Comparison of ENCODE assay signal across 19 cellular contexts in the genomic region with DNA sequence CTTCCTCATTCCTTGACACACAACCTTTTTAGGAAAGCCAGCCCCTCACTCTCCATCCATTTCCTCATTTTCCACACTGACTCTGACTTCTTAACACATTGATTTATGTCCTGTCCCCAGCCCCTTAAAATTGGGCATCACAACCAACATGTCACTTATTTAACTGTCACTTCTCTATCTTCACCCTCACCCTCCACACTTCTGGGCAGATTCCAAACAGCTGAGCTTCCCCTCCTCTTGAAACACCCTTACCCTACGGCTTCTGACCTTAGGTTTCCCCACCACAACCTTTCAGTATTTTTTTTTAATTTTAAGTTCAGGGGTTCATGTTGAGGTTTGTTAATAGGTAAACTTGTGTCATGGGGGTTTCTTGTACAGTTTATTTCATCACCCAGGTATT.
"Had no signal": no experiment of that assay in that cellular context is flagged by ENCODE, and none has a peak within 500 bp of the region (broad histone marks: within the 10 kb centered on the region; RNA-seq: fewer than 3 reads in every experiment).

No MANE protein-coding gene starts in this region.

- H3K4me3 ChIP-seq: gastrocnemius medialis, lung, spleen, tibial artery had no signal

- ATAC-seq: activated CD8-positive, alpha-beta T cell treated with anti-CD3 and anti-CD28 coated beads for 36 hours; activated naive CD8-positive, alpha-beta T cell treated with anti-CD3 and anti-CD28 coated beads, Interleukin-2, amount 50 U/mL, for 24 hours; activated T-cell treated with anti-CD3 and anti-CD28 coated beads, Interleukin-2, amount 50 U/mL, for 4 hours; gastrocnemius medialis had no signal

- H3K4me1 ChIP-seq: gastrocnemius medialis, spleen, tibial artery had no signal

- H3K36me3 Mint-ChIP-seq: activated naive CD4-positive, alpha-beta T cell treated with anti-CD3 and anti-CD28 coated beads, Interleukin-2, amount 10 ng/mL, durations not matched to agents 7 days and 5 days; mesothelial cell of epicardium had no signal

- H3K9me3 ChIP-seq: gastrocnemius medialis, tibial artery had no signal

- H3K27ac Mint-ChIP-seq: activated CD8-positive, alpha-beta T cell treated with anti-CD3 and anti-CD28 coated beads for 36 hours; activated naive CD4-positive, alpha-beta T cell treated with anti-CD3 and anti-CD28 coated beads, Interleukin-2, amount 10 ng/mL, durations not matched to agents 7 days and 5 days; activated naive CD8-positive, alpha-beta T cell treated with anti-CD3 and anti-CD28 coated beads, Interleukin-2, amount 50 U/mL, for 24 hours; mesothelial cell of epicardium had no signal

- H3K4me1 Mint-ChIP-seq: activated naive CD4-positive, alpha-beta T cell treated with anti-CD3 and anti-CD28 coated beads, Interleukin-2, amount 10 ng/mL, durations not matched to agents 7 days and 5 days; activated naive CD8-positive, alpha-beta T cell treated with anti-CD3 and anti-CD28 coated beads, Interleukin-2, amount 50 U/mL, for 24 hours; mesothelial cell of epicardium had no signal

- H3K36me3 ChIP-seq: gastrocnemius medialis, spleen, tibial artery had no signal

- H3K27me3 ChIP-seq: gastrocnemius medialis, spleen, tibial artery had no signal

- H3K27me3 Mint-ChIP-seq: activated CD8-positive, alpha-beta T cell treated with anti-CD3 and anti-CD28 coated beads for 36 hours; activated naive CD4-positive, alpha-beta T cell treated with anti-CD3 and anti-CD28 coated beads, Interleukin-2, amount 10 ng/mL, durations not matched to agents 7 days and 5 days; activated naive CD8-positive, alpha-beta T cell treated with anti-CD3 and anti-CD28 coated beads, Interleukin-2, amount 50 U/mL, for 24 hours had no signal

- DNase-seq: activated CD4-positive, alpha-beta T cell treated with anti-CD3 and anti-CD28 coated beads for 48 hours; activated CD4-positive, CD25-positive, alpha-beta regulatory T cell; activated CD8-positive, alpha-beta T cell treated with anti-CD3 and anti-CD28 coated beads for 36 hours; activated effector memory CD4-positive, alpha-beta T cell treated with Interleukin-2 at 50 U/mL for 16 hours; activated naive CD4-positive, alpha-beta T cell treated with anti-CD3 and anti-CD28 coated beads, Interleukin-2, amount 10 ng/mL, durations not matched to agents 7 days and 5 days; activated naive CD8-positive, alpha-beta T cell treated with anti-CD3 and anti-CD28 coated beads, Interleukin-2, amount 50 U/mL, for 24 hours; activated T-cell treated with anti-CD3 and anti-CD28 coated beads, Interleukin-2, amount 50 U/mL, for 4 hours; cerebellar nuclear complex; effector CD4-positive, alpha-beta T cell; gastrocnemius medialis; head of caudate nucleus; occipital lobe; posterior cingulate gyrus; spleen; stimulated activated CD4-positive, alpha-beta T cell treated with anti-CD3 and anti-CD28 coated beads, Interleukin-4, amount 100 ng/mL, for 4 hours; stimulated activated naive CD4-positive, alpha-beta T cell; tibial artery had no signal

- H3K27ac ChIP-seq: gastrocnemius medialis, spleen, tibial artery had no signal

- H3K4me3 Mint-ChIP-seq: activated CD8-positive, alpha-beta T cell treated with anti-CD3 and anti-CD28 coated beads for 36 hours; activated naive CD4-positive, alpha-beta T cell treated with anti-CD3 and anti-CD28 coated beads, Interleukin-2, amount 10 ng/mL, durations not matched to agents 7 days and 5 days; activated naive CD8-positive, alpha-beta T cell treated with anti-CD3 and anti-CD28 coated beads, Interleukin-2, amount 50 U/mL, for 24 hours; activated T-cell treated with anti-CD3 and anti-CD28 coated beads, Interleukin-2, amount 50 U/mL, for 4 hours; mesothelial cell of epicardium had no signal
